13 cellular contexts compared by ENCODE assay signal in genomic region chr10:73866621-73867020, GRCh38. TPM values are rescaled to one million over a fixed set of nuclear protein-coding genes. Genes with fewer than 3 reads are reported as not detected.
DNase-seq lines count a peak whose midpoint lies in the region; ATAC-seq, FAIRE-seq and TF ChIP-seq lines count a peak whose summit lies in the region.
"Had no signal": no experiment of that assay in that cellular context is flagged by ENCODE, and none has a peak within 500 bp of the region (broad histone marks: within the 10 kb centered on the region; RNA-seq: fewer than 3 reads in every experiment).

No MANE protein-coding gene starts in this region.

- H3K23ac ChIP-seq in H1 (ENCODE audit: insufficient read length) = no peak overlapping the region

- no peak overlapping the region for H2AK5ac ChIP-seq in H1 (ENCODE audit: low read depth, low read length)

- H3K23me2 ChIP-seq in H1 (ENCODE audit: low read depth, low read length) = no peaks in the 10 kb centered on the region

- in situ Hi-C loops in ACHN (cut with HindIII; ENCODE audit: low pct_ligation_motif_present, low pct_unique_long_range_greater_than_20kb, low sequenced_read_pairs) = no loop called here

- no peak for TF ChIP-seq CTCF in Peyer's patch (IDR thresholded peaks at IDR 0.05)
- TF ChIP-seq CTCF in H1 (IDR thresholded peaks at IDR 0.05; ENCODE audit: control extremely low read depth in 1 of 3, insufficient read depth in 1 of 3, low read depth in 1 of 3, low read length in 3 of 3) = no peak

- H4K5ac ChIP-seq in H1 (ENCODE audit: insufficient read length, low read depth, low read length) = no peak overlapping the region

- TF ChIP-seq POLR2A in Peyer's patch (IDR thresholded peaks at IDR 0.05) (no peak), H1 (IDR thresholded peaks at IDR 0.05; ENCODE audit: control extremely low read depth in 1 of 2, low read depth in 2 of 2, low read length in 2 of 2) (no peak)

- TF ChIP-seq RAD21 in H1 (IDR thresholded peaks at IDR 0.05 in 1 of 2, conservative IDR thresholded peaks at IDR 0.05 in 1 of 2; ENCODE audit: low read depth in 2 of 2, low read length in 2 of 2) = no peak

- peaks cover 69% of the 10 kb centered on the region for H3K4me1 Mint-ChIP-seq in T-helper 2 cell treated with Interferon-gamma antibody and Interleukin-4, amounts not matched to agents 5 μg/mL and 100 μg/mL, for 36 hours (ENCODE audit: low read depth)
- peaks cover 59% of the 10 kb centered on the region for H3K4me1 Mint-ChIP-seq in stimulated activated memory B cell treated with anti-CD40 and anti-IgM and Interleukin-4, amounts not matched to agents 10 μg/mL and 1 μg/mL and 100 μg/mL, for 72 hours

- H4K91ac ChIP-seq in H1 (replicated peaks; ENCODE audit: insufficient read length, low read length) = no peak overlapping the region

- H3K79me1 ChIP-seq in H1 (ENCODE audit: low read depth, low read length) = peaks cover 27% of the 10 kb centered on the region

- H4K8ac ChIP-seq in H1 (ENCODE audit: extremely low read depth, insufficient read depth, low read length) = no peak overlapping the region

- POLR2A ChIA-PET in H1 (lab: Charles Lee; ENCODE audit: partially characterized antibody) = interaction anchor here (0.6 to 4.2 kb wide), 8 partner anchors 9 to 289 kb away, joined by 3 to 17 read pairs (median 5); partner anchors contain the start of gene PLAU

- no peak overlapping the region for H3K56ac ChIP-seq in H1 (replicated peaks; ENCODE audit: insufficient read length, low read depth, low read length)

- H3K4me1 ChIP-seq in Peyer's patch (peaks cover 0 to 75% (median 23%) of the 10 kb centered on the region in 4 donors), H1 (replicated peaks in 1 of 4; ENCODE audit: control insufficient read depth in 3 of 4, insufficient read depth in 4 of 4, low read length in 3 of 4) (peaks cover 0 to 9% (median 4%) of the 10 kb centered on the region in 4 experiments; a peak in 6 of 7 replicates)

- H3K4me2 ChIP-seq in H1 (ENCODE audit: insufficient read depth in 1 of 2, low read depth in 2 of 2, low read length in 2 of 2) = no peak overlapping the region

- peaks cover 65% of the 10 kb centered on the region for H3K36me3 Mint-ChIP-seq in T-helper 2 cell treated with Interferon-gamma antibody and Interleukin-4, amounts not matched to agents 5 μg/mL and 100 μg/mL, for 36 hours (ENCODE audit: low read depth)
- H3K36me3 Mint-ChIP-seq in stimulated activated memory B cell treated with anti-CD40 and anti-IgM and Interleukin-4, amounts not matched to agents 10 μg/mL and 1 μg/mL and 100 μg/mL, for 72 hours = peaks cover 5% of the 10 kb centered on the region

- no peak overlapping the region for H3K18ac ChIP-seq in H1 (ENCODE audit: extremely low read depth, low read length)

- H2BK5ac ChIP-seq in H1 (ENCODE audit: low read depth, low read length) = no peak overlapping the region

- no peak overlapping the region for H3K9ac ChIP-seq in H1 (replicated peaks in 1 of 4; ENCODE audit: extremely low read depth in 1 of 4, low read depth in 3 of 4, low read length in 3 of 4)

- H2BK12ac ChIP-seq in H1 (ENCODE audit: low read depth, low read length) = peak overlapping the region; percentile 87; the same call in 1 of the 2 replicates

- H3K27me3 ChIP-seq in Peyer's patch (no peaks in the 10 kb centered on the region), H1 (replicated peaks in 1 of 4; ENCODE audit: control insufficient read depth in 3 of 4, extremely low read depth in 1 of 4, insufficient read depth in 3 of 4, low read length in 3 of 4) (no peaks in the 10 kb centered on the region)

- H3K4me3 Mint-ChIP-seq in T-helper 2 cell treated with Interferon-gamma antibody and Interleukin-4, amounts not matched to agents 5 μg/mL and 100 μg/mL, for 36 hours = peak overlapping the region; percentile 90
- peak overlapping the region; percentile 43 for H3K4me3 Mint-ChIP-seq in stimulated activated memory B cell treated with anti-CD40 and anti-IgM and Interleukin-4, amounts not matched to agents 10 μg/mL and 1 μg/mL and 100 μg/mL, for 72 hours

- CTCF ChIA-PET in H1 (lab: Charles Lee; ENCODE audit: partially characterized antibody) = interaction anchor here (0.6 to 18.1 kb wide), 10 partner anchors 12 to 215 kb away, joined by 3 to 243 read pairs (median 4); partner anchors contain the start of gene CAMK2G

- 0 out of 2 replicates have a peak overlapping the region, but pooled peaks have one; percentile 48 for H2BK20ac ChIP-seq in H1 (ENCODE audit: low read length)

- H3K27ac Mint-ChIP-seq in T-helper 2 cell treated with Interferon-gamma antibody and Interleukin-4, amounts not matched to agents 5 μg/mL and 100 μg/mL, for 36 hours = peak overlapping the region; percentile 97
- H3K27ac Mint-ChIP-seq in stimulated activated memory B cell treated with anti-CD40 and anti-IgM and Interleukin-4, amounts not matched to agents 10 μg/mL and 1 μg/mL and 100 μg/mL, for 72 hours = peak overlapping the region; percentile 93

- H3K14ac ChIP-seq in H1 (ENCODE audit: insufficient read length) = no peak overlapping the region

- H3K79me2 ChIP-seq in H1 (ENCODE audit: control insufficient read depth in 1 of 2, insufficient read depth in 2 of 2, low read length in 2 of 2) = peaks cover 0 to 50% of the 10 kb centered on the region in 2 experiments; a peak in 3 of 4 replicates

- peak overlapping the region; percentile 65 to 86 (median 75) for H3K27ac ChIP-seq in Peyer's patch
- no peak overlapping the region; the same call in 1 of the 2 replicates for H3K27ac ChIP-seq in H1 (ENCODE audit: low read depth, low read length)

- H3K4me3 ChIP-seq in Peyer's patch (no peak overlapping the region), H1 (ENCODE audit: extremely low read depth in 1 of 4, insufficient read depth in 2 of 4, low read depth in 3 of 4, low read length in 4 of 4) (no peak overlapping the region)

- FAIRE-seq in H1 (lab: Jason Lieb, UNC) = no peak
- FAIRE-seq: A204.1, G401.6, H54 had no signal

- no peaks in the 10 kb centered on the region for H3K27me3 Mint-ChIP-seq in T-helper 2 cell treated with Interferon-gamma antibody and Interleukin-4, amounts not matched to agents 5 μg/mL and 100 μg/mL, for 36 hours (ENCODE audit: low read depth)
- H3K27me3 Mint-ChIP-seq in stimulated activated memory B cell treated with anti-CD40 and anti-IgM and Interleukin-4, amounts not matched to agents 10 μg/mL and 1 μg/mL and 100 μg/mL, for 72 hours = no peaks in the 10 kb centered on the region

- peaks cover 11 to 41% of the 10 kb centered on the region in 2 experiments for H4K20me1 ChIP-seq in H1 (replicated peaks in 1 of 2; ENCODE audit: control insufficient read depth in 1 of 2, insufficient read depth in 2 of 2, low read length in 2 of 2)

- H3K9me3 ChIP-seq in Peyer's patch (no peaks in the 10 kb centered on the region), H1 (ENCODE audit: insufficient read depth in 2 of 2, low read depth in 1 of 2, low read length in 1 of 2) (no peaks in the 10 kb centered on the region)

- no peaks in the 10 kb centered on the region for H3K9me3 Mint-ChIP-seq in T-helper 2 cell treated with Interferon-gamma antibody and Interleukin-4, amounts not matched to agents 5 μg/mL and 100 μg/mL, for 36 hours
- no peaks in the 10 kb centered on the region for H3K9me3 Mint-ChIP-seq in stimulated activated memory B cell treated with anti-CD40 and anti-IgM and Interleukin-4, amounts not matched to agents 10 μg/mL and 1 μg/mL and 100 μg/mL, for 72 hours

- H2BK120ac ChIP-seq in H1 (replicated peaks; ENCODE audit: low read depth, low read length) = no peak overlapping the region

- H3K36me3 ChIP-seq in Peyer's patch (peaks cover 0 to 71% (median 0%) of the 10 kb centered on the region in 3 donors), H1 (ENCODE audit: control insufficient read depth in 2 of 4, insufficient read depth in 4 of 4, low read length in 3 of 4) (peaks cover 4 to 31% (median 9%) of the 10 kb centered on the region in 4 experiments; a peak in 6 of 8 replicates)

- DNase-seq in T-helper 2 cell treated with Interferon-gamma antibody and Interleukin-4, amounts not matched to agents 5 μg/mL and 100 μg/mL, for 36 hours (ENCODE audit: low spot score) = no peak
- no peak for DNase-seq in T-helper 2 cell
- no peak for DNase-seq in Peyer's patch
- DNase-seq in H1 (ENCODE audit: low read depth in 1 of 2, low spot score in 2 of 2) = no peak
- no peak for DNase-seq in NCI-H1105 treated with DMSO at 0.1 percent for 48 hours (lab: John Stamatoyannopoulos, UW)
- DNase-seq in ACHN = no peak
- DNase-seq: head of caudate nucleus, NCI-H69 had no signal

- H2BK15ac ChIP-seq in H1 (ENCODE audit: low read length) = no peak overlapping the region

- H2AFZ ChIP-seq in H1 (ENCODE audit: low read length) = no peak overlapping the region

- 94% methylated on average over 7 of the region's 7 CpGs; no CpG with 5 or more reads in 1 of the 2 experiments for WGBS in H1 (ENCODE audit: extremely low coverage in 1 of 2, insufficient coverage in 1 of 2, insufficient read length in 1 of 2, insufficient replicate concordance in 2 of 2, low coverage in 1 of 2, low lambda C conversion rate in 2 of 2, missing lambda C conversion rate in 1 of 2), 2 experiments

- no peak for ATAC-seq in stimulated activated memory B cell treated with anti-CD40 and anti-IgM and Interleukin-4, amounts not matched to agents 10 μg/mL and 1 μg/mL and 100 μg/mL, for 72 hours
- ATAC-seq in GM18907 (IDR thresholded peaks at IDR 0.05; ENCODE audit: unreplicated experiment) = no peak

- no peak overlapping the region for H3K4ac ChIP-seq in H1 (replicated peaks; ENCODE audit: insufficient read length, low read depth, low read length)

- no peak for TF ChIP-seq EP300 in H1 (IDR thresholded peaks at IDR 0.05; ENCODE audit: borderline replicate concordance in 1 of 2, low read depth in 2 of 2, low read length in 2 of 2)

RNA-seq across cellular contexts. Expression of gene CAMK2G, which starts 7.7 kb away (rescaled TPM):
- 100 to 1,000 TPM in 3 of 4 donors, 10 to 100 TPM in 1; 34.7 to 159 (median 110) TPM for total RNA-seq in Peyer's patch
- total RNA-seq in H1 (2021; fragmentation: NEBNext Ultra II Directional; extraction: Animal tissue kit (Norgen Biotek cat#: 25700)) = 29.9 and 31.7 TPM in 2 replicates
- polyA plus RNA-seq in H1 (2011; rRNA removed) = 28.9 and 31.9 TPM in 2 replicates
- polyA plus RNA-seq in H1 (2011; cell fraction: cytosol; rRNA removed) = 37.7 TPM
- 77.7 TPM for polyA plus RNA-seq in H1 (2011; cell fraction: nucleus; rRNA removed)
- 31.3 to 38.7 TPM (median 34.5 TPM) in 4 replicates for polyA plus RNA-seq in H1 (2012, experiment 1 of 2)
- 22.7 TPM for polyA plus RNA-seq in H1 (2012, experiment 2 of 2)
- 23.2 TPM for polyA plus RNA-seq in H1 (2013, experiment 1 of 2)
- 21.7 TPM for polyA plus RNA-seq in H1 (2013, experiment 2 of 2)
- polyA minus RNA-seq in H1 (2011; rRNA and poly(A)+ RNA removed) = 38.9 and 49.0 TPM in 2 replicates
- 20.9 TPM for polyA minus RNA-seq in H1 (2011; cell fraction: cytosol; rRNA and poly(A)+ RNA removed)
- 32.5 TPM for polyA minus RNA-seq in H1 (2011; cell fraction: nucleus; rRNA and poly(A)+ RNA removed)

RNA-seq across cellular contexts. Expression of gene PLAU, which starts 44.3 kb away (rescaled TPM):
- 1 to 10 TPM in 3 of 4 donors, under 1 TPM in 1; 0.53 to 6.6 (median 2.7) TPM for total RNA-seq in Peyer's patch
- total RNA-seq in H1 (2021; fragmentation: NEBNext Ultra II Directional; extraction: Animal tissue kit (Norgen Biotek cat#: 25700)) = 23.8 and 26.1 TPM in 2 replicates
- polyA plus RNA-seq in H1 (2011; rRNA removed) = 15.8 and 16.2 TPM in 2 replicates
- 19.5 TPM for polyA plus RNA-seq in H1 (2011; cell fraction: cytosol; rRNA removed)
- polyA plus RNA-seq in H1 (2011; cell fraction: nucleus; rRNA removed) = 21.1 TPM
- 19.7 to 29.1 TPM (median 26.3 TPM) in 4 replicates for polyA plus RNA-seq in H1 (2012, experiment 1 of 2)
- 23.8 TPM for polyA plus RNA-seq in H1 (2012, experiment 2 of 2)
- polyA plus RNA-seq in H1 (2013, experiment 1 of 2) = 30.9 TPM
- polyA plus RNA-seq in H1 (2013, experiment 2 of 2) = 32.5 TPM
- 9.7 and 10.8 TPM in 2 replicates for polyA minus RNA-seq in H1 (2011; rRNA and poly(A)+ RNA removed)
- polyA minus RNA-seq in H1 (2011; cell fraction: cytosol; rRNA and poly(A)+ RNA removed) = 6.0 TPM
- 4.4 TPM for polyA minus RNA-seq in H1 (2011; cell fraction: nucleus; rRNA and poly(A)+ RNA removed)

RNA-seq across cellular contexts. Expression of gene NDST2, which starts 55.2 kb away (rescaled TPM):
- 10 to 100 TPM; 16.5 to 39.1 (median 27.7) TPM for total RNA-seq in Peyer's patch
- total RNA-seq in H1 (2021; fragmentation: NEBNext Ultra II Directional; extraction: Animal tissue kit (Norgen Biotek cat#: 25700)) = 21.4 and 25.5 TPM in 2 replicates
- 13.9 and 18.0 TPM in 2 replicates for polyA plus RNA-seq in H1 (2011; rRNA removed)
- 13.8 TPM for polyA plus RNA-seq in H1 (2011; cell fraction: cytosol; rRNA removed)
- 50.5 TPM for polyA plus RNA-seq in H1 (2011; cell fraction: nucleus; rRNA removed)
- polyA plus RNA-seq in H1 (2012, experiment 1 of 2) = 10.6 to 15.8 TPM (median 12.5 TPM) in 4 replicates
- 9.7 TPM for polyA plus RNA-seq in H1 (2012, experiment 2 of 2)
- polyA plus RNA-seq in H1 (2013, experiment 1 of 2) = 13.4 TPM
- 12.3 TPM for polyA plus RNA-seq in H1 (2013, experiment 2 of 2)
- polyA minus RNA-seq in H1 (2011; rRNA and poly(A)+ RNA removed) = 26.5 and 36.6 TPM in 2 replicates
- polyA minus RNA-seq in H1 (2011; cell fraction: cytosol; rRNA and poly(A)+ RNA removed) = 20.8 TPM
- polyA minus RNA-seq in H1 (2011; cell fraction: nucleus; rRNA and poly(A)+ RNA removed) = 40.9 TPM
